8 cellular contexts compared by ENCODE assay signal in the genomic region with DNA sequence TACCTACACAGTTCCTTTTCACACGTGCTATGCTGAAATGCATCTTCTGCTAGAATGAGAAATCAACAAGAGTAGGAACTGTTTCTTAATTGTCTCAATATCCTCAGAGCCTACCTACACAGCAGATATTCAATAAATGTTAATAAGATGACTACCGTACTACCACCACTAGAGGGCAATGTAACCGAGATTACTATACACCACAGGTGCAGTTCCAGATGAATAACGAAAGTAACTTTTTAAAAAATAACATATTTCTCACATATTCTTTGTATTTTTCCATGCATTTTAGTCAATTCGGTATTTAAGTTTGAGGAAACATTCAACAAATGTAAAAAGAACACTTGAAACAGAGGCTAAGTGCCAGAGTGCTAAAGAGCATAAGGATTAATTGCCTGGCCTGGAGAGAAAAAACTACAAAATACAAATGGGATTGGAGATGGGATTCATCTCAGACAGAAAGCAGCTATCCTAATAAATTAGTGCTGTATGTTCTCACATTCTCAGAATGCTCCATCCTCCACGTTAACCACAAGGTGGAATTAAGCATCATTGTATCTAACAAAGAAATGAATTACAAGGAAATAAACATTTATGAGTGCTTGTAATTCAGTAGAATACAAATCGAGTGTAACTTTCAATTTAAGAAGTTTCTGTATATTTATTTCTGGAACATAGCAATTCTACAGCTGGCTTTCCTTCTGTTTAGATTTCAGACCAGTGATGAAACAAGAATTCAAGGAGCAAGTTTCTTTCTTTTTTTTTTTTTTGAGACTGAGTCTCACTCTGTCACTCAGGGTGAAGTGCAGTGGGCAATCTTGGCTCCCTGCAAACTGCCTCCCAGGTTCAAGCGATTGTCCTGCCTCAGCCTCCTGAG. TPM values are rescaled to one million over a fixed set of nuclear protein-coding genes. Genes with fewer than 3 reads are reported as not detected.
DNase-seq lines count a peak whose midpoint lies in the region; ATAC-seq and TF ChIP-seq lines count a peak whose summit lies in the region.

No MANE protein-coding gene starts in this region.

- POLR2A ChIA-PET in MCF 10A (lab: Yijun Ruan, JAX), result interaction anchor here (0.6 kb wide), 1 partner anchor 25 kb away, joined by 4 read pairs; no protein-coding TSS in a partner anchor

- H3K9me3 Mint-ChIP-seq in MCF 10A (ENCODE audit: unreplicated experiment), result no peaks in the 10 kb centered on the region

- DNase-seq in EL (peak; percentile 62), NCI-H69 (lab: John Stamatoyannopoulos, UW) (peak; percentile 70), MCF 10A (ENCODE audit: unreplicated experiment) (peak; percentile 77), kidney glomerular epithelial cell (lab: John Stamatoyannopoulos, UW) (peak; percentile 60), tibial nerve (ENCODE audit: low spot score in 2 of 2) (peak in 1 of 2 donors; percentile 56), NCI-H128 (lab: John Stamatoyannopoulos, UW; ENCODE audit: unreplicated experiment) (no peak)

- H3K4me1 ChIP-seq in tibial nerve, result peaks cover 0 to 5% (median 0%) of the 10 kb centered on the region in 4 donors

- peak; percentile 60 for TF ChIP-seq CTCF in MCF 10A (IDR thresholded peaks at IDR 0.05; ENCODE audit: unreplicated experiment)
- TF ChIP-seq CTCF in tibial nerve (IDR thresholded peaks at IDR 0.05), result peak; percentile 53 to 66 (median 61)

- no peaks in the 10 kb centered on the region for H3K9me3 ChIP-seq in tibial nerve

- H3K4me3 ChIP-seq in tibial nerve, result no peak overlapping the region

- H3K36me3 ChIP-seq in tibial nerve, result no peaks in the 10 kb centered on the region

- no peak for TF ChIP-seq POLR2A in tibial nerve (IDR thresholded peaks at IDR 0.05)

- intact Hi-C loops in MCF 10A (cut with micrococcal nuclease), result loop anchor here (1.0 to 5.0 kb wide), 7 partner anchors 21 to 355 kb away; partner anchors contain the start of gene HECTD2

- no peak overlapping the region for H3K27ac ChIP-seq in tibial nerve

- TF ChIP-seq EP300 in tibial nerve (IDR thresholded peaks at IDR 0.05), result no peak

- H3K27me3 ChIP-seq in tibial nerve, result no peaks in the 10 kb centered on the region

- peaks cover 4% of the 10 kb centered on the region for H3K36me3 Mint-ChIP-seq in MCF 10A (ENCODE audit: insufficient read depth, unreplicated experiment)

- CTCF ChIA-PET in MCF 10A (lab: Yijun Ruan, JAX), result interaction anchor here (0.6 to 2.8 kb wide), 18 partner anchors 10 to 527 kb away, joined by 3 to 23 read pairs (median 4); no protein-coding TSS in a partner anchor

- BruUV-seq in MCF 10A (replicated peaks; lab: Mats Ljungman, UMichigan), result no TSS peak

- H3K4me3 Mint-ChIP-seq in MCF 10A (ENCODE audit: unreplicated experiment), result no peak overlapping the region

- WGBS in tibial nerve, 2 donors, result 18 to 23% methylated on average over 8 of the region's 8 CpGs

- no peak overlapping the region for H3K27ac Mint-ChIP-seq in MCF 10A (ENCODE audit: low read depth, unreplicated experiment)

- no peaks in the 10 kb centered on the region for H3K4me1 Mint-ChIP-seq in MCF 10A (ENCODE audit: insufficient read depth, unreplicated experiment)

- ATAC-seq in GM19455 (IDR thresholded peaks at IDR 0.05; ENCODE audit: unreplicated experiment), result peak; percentile 99
- peak; percentile 95 for ATAC-seq in HG03432 (IDR thresholded peaks at IDR 0.05; ENCODE audit: unreplicated experiment)

- H3K27me3 Mint-ChIP-seq in MCF 10A (ENCODE audit: insufficient read depth, unreplicated experiment), result peaks cover 42% of the 10 kb centered on the region

RNA-seq across cellular contexts. Expression of gene HECTD2, which starts 20.3 kb away (rescaled TPM):
- total RNA-seq in MCF 10A (2022), result 5.9 and 8.2 TPM in 2 replicates
- total RNA-seq in tibial nerve, result 10 to 100 TPM; 23.5 to 33.4 (median 26.1) TPM
